ENCODE assay signal across 31 cellular contexts in genomic region chr1:71030021-71030420, GRCh38. TPM values are rescaled to one million over a fixed set of nuclear protein-coding genes. Genes with fewer than 3 reads are reported as not detected.
"Had no signal": no experiment of that assay in that cellular context is flagged by ENCODE, and none has a peak within 500 bp of the region (broad histone marks: within the 10 kb centered on the region; RNA-seq: fewer than 3 reads in every experiment).

No MANE protein-coding gene starts in this region.

- H3K9me3 ChIP-seq: gastroesophageal sphincter, neutrophil, stomach, transverse colon had no signal

- DNase-seq: activated B cell treated with CpG ODN at 0.5 μM for 24 hours; activated CD8-positive, alpha-beta memory T cell treated with anti-CD3 and anti-CD28 coated beads, Interleukin-2, amount 10 ng/mL, durations not matched to agents 7 days and 5 days; activated CD8-positive, alpha-beta T cell treated with anti-CD3 and anti-CD28 coated beads, Interleukin-2, amount 10 ng/mL, durations not matched to agents 7 days and 5 days; activated naive CD8-positive, alpha-beta T cell treated with anti-CD3 and anti-CD28 coated beads, Interleukin-2, amount 50 U/mL, for 24 hours; activated T-cell treated with anti-CD3 and anti-CD28 coated beads, Interleukin-2, amount 50 U/mL, for 48 hours; body of pancreas; dermis blood vessel endothelial cell; effector CD4-positive, alpha-beta T cell; head of caudate nucleus; hippocampal formation; left cardiac atrium; left ventricle myocardium superior; mammary epithelial cell; naive B cell; nephron progenitor cell; small intestine; stimulated activated CD4-positive, alpha-beta T cell treated with anti-CD3 and anti-CD28 coated beads, Interleukin-1b, Interleukin-23, amount 100 ng/mL, for 48 hours; stimulated activated CD4-positive, alpha-beta T cell treated with anti-CD3 and anti-CD28 coated beads, Interleukin-4, amount 100 ng/mL, for 4 hours; stimulated activated CD8-positive, alpha-beta memory T cell treated with anti-CD3 and anti-CD28 coated beads, Interleukin-4, amount 100 ng/mL, for 48 hours; stomach; T-helper 2 cell; transverse colon had no signal

- ATAC-seq: activated CD8-positive, alpha-beta memory T cell treated with anti-CD3 and anti-CD28 coated beads, Interleukin-2, amount 10 ng/mL, durations not matched to agents 7 days and 5 days; activated CD8-positive, alpha-beta T cell treated with anti-CD3 and anti-CD28 coated beads, Interleukin-2, amount 10 ng/mL, durations not matched to agents 7 days and 5 days; activated naive CD8-positive, alpha-beta T cell treated with anti-CD3 and anti-CD28 coated beads, Interleukin-2, amount 50 U/mL, for 24 hours; body of pancreas; gastroesophageal sphincter; left cardiac atrium; left ventricle myocardium superior; sciatic nerve; stimulated activated memory B cell treated with anti-CD40 and anti-IgM and Interleukin-4, amounts not matched to agents 10 μg/mL and 1 μg/mL and 100 μg/mL, for 72 hours had no signal

- H3K4me1 ChIP-seq: body of pancreas, gastroesophageal sphincter, transverse colon had no signal

- H3K27ac ChIP-seq: body of pancreas, epithelial cell of prostate, gastroesophageal sphincter, neutrophil, stomach, transverse colon had no signal

- H3K27me3 ChIP-seq: body of pancreas, gastroesophageal sphincter, stomach had no signal

- FAIRE-seq: colon, endometrium, keratinocyte, small intestine, urothelium cell line had no signal

- H3K36me3 ChIP-seq: gastroesophageal sphincter, neutrophil, stomach, transverse colon had no signal

- H3K4me3 ChIP-seq: body of pancreas, gastroesophageal sphincter, stomach, transverse colon had no signal

RNA-seq across cellular contexts. Expression of gene PTGER3, which starts 17.6 kb away (rescaled TPM):
- polyA plus RNA-seq: mammary epithelial cell had no signal
